In genomic region chr1:204493882-204494280, GRCh38 we compare ENCODE assay signal across 8 cellular contexts. TPM values are rescaled to one million over a fixed set of nuclear protein-coding genes. Genes with fewer than 3 reads are reported as not detected.
DNase-seq lines count a peak whose midpoint lies in the region; ATAC-seq and TF ChIP-seq lines count a peak whose summit lies in the region.

No MANE protein-coding gene starts in this region.

- peaks cover 5% of the 10 kb centered on the region; the same call in 1 of the 2 replicates for H4K20me1 ChIP-seq in DOHH2 (ENCODE audit: control insufficient read depth, insufficient read depth, low read depth, low read length)
- no peaks in the 10 kb centered on the region; the same call in 1 of the 2 replicates for H4K20me1 ChIP-seq in IMR-90 (ENCODE audit: insufficient read depth, low read length)

- peaks cover 0 to 3% of the 10 kb centered on the region in 2 experiments; a peak in 2 of 4 replicates for H3K79me1 ChIP-seq in IMR-90 (ENCODE audit: low read depth in 1 of 2, low read length in 2 of 2)

- no TSS peak for BruUV-seq in IMR-90 (replicated peaks; lab: Mats Ljungman, UMichigan)

- H2AK9ac ChIP-seq in IMR-90 (replicated peaks; ENCODE audit: low read depth, low read length, poor library complexity) = peak overlapping the region; percentile 80

- no peak for TF ChIP-seq POLR2A in IMR-90 (IDR thresholded peaks at IDR 0.05; ENCODE audit: low read depth, low read length)

- H4K5ac ChIP-seq in IMR-90 (ENCODE audit: low read depth, low read length) = no peak overlapping the region; the same call in 1 of the 2 replicates

- H3K9me3 ChIP-seq in DOHH2 (ENCODE audit: control insufficient read depth, insufficient read depth, low read length) (no peaks in the 10 kb centered on the region), IMR-90 (ENCODE audit: control insufficient read depth, insufficient read depth, low read length) (no peaks in the 10 kb centered on the region), RWPE2 (ENCODE audit: severe bottlenecking) (no peaks in the 10 kb centered on the region), ascending aorta (no peaks in the 10 kb centered on the region)

- peak overlapping the region; percentile 100 for H3K4me2 ChIP-seq in DOHH2 (ENCODE audit: low read length)
- H3K4me2 ChIP-seq in IMR-90 (ENCODE audit: low read depth, low read length) = peak overlapping the region; percentile 68

- no peak for TF ChIP-seq RAD21 in IMR-90 (IDR thresholded peaks at IDR 0.05; ENCODE audit: low read length)

- no peak overlapping the region for H3K56ac ChIP-seq in IMR-90 (ENCODE audit: extremely low read depth, insufficient read depth, low read length)

- H3K4me3 ChIP-seq in DOHH2 (ENCODE audit: low read length) = peak overlapping the region; percentile 94
- H3K4me3 ChIP-seq in IMR-90 (ENCODE audit: insufficient read depth, low read depth, low read length) = peak overlapping the region; percentile 72
- H3K4me3 ChIP-seq in RWPE2 (ENCODE audit: severe bottlenecking) = peak overlapping the region; percentile 84
- peak overlapping the region; percentile 93 to 96 for H3K4me3 ChIP-seq in ascending aorta

- no peak overlapping the region; the same call in 1 of the 2 replicates for H3K18ac ChIP-seq in IMR-90 (ENCODE audit: low read depth, low read length)

- H3K27ac ChIP-seq in DOHH2 (ENCODE audit: low read depth, low read length) (peak overlapping the region; percentile 91), IMR-90 (ENCODE audit: insufficient read depth, low read length) (peak overlapping the region; percentile 67), RWPE2 (ENCODE audit: poor library complexity, severe bottlenecking) (peak overlapping the region; percentile 58), ascending aorta (peak overlapping the region; percentile 84 to 90)

- in situ Hi-C loops in IMR-90 (cut with MboI; ENCODE audit: low sequenced_read_pairs) = no loop called here

- peak overlapping the region in 1 of 2 experiments; percentile 54; a peak in 1 of 4 replicates for H4K8ac ChIP-seq in IMR-90 (ENCODE audit: low read depth in 2 of 2, low read length in 2 of 2)

- peak overlapping the region; percentile 51; the same call in 1 of the 2 replicates for H3K14ac ChIP-seq in IMR-90 (replicated peaks; ENCODE audit: low read depth, low read length)

- H2AK5ac ChIP-seq in IMR-90 (ENCODE audit: low read depth, low read length) = 0 out of 2 replicates have a peak overlapping the region, but pooled peaks have one; percentile 33

- intact Hi-C loops in IMR-90 (cut with micrococcal nuclease) (no loop called here), ascending aorta (cut with DNase I) (loop anchor here (1.0 to 2.0 kb wide), 3 partner anchors 28 to 63 kb away; no protein-coding TSS in a partner anchor)

- H3K4me1 ChIP-seq in DOHH2 (ENCODE audit: control insufficient read depth, low read length) (peaks cover 77% of the 10 kb centered on the region), IMR-90 (ENCODE audit: control insufficient read depth, insufficient read depth, low read length) (peaks cover 3% of the 10 kb centered on the region; the same call in 1 of the 2 replicates), RWPE2 (ENCODE audit: insufficient read depth, poor library complexity, severe bottlenecking) (peaks cover 4% of the 10 kb centered on the region), ascending aorta (peaks cover 4 to 24% of the 10 kb centered on the region in 2 donors)

- H3K9ac ChIP-seq in IMR-90 (ENCODE audit: low read depth, low read length) = peak overlapping the region; percentile 72

- CTCF ChIA-PET in IMR-90 (lab: Yijun Ruan, JAX) = interaction anchor here (0.5 to 3.8 kb wide), 7 partner anchors 9 to 313 kb away, joined by 3 to 22 read pairs (median 4); no protein-coding TSS in a partner anchor

- ATAC-seq in GM21528 (IDR thresholded peaks at IDR 0.05; ENCODE audit: low FRiP score, unreplicated experiment) = peak; percentile 30
- peak; percentile 59 for ATAC-seq in IMR-90 (ENCODE audit: low read depth)
- peak; percentile 58 for ATAC-seq in RWPE2 (ENCODE audit: low read depth)

- H3K36me3 ChIP-seq in DOHH2 (ENCODE audit: control insufficient read depth, low read length) (peaks cover 10% of the 10 kb centered on the region; the same call in 1 of the 2 replicates), IMR-90 (ENCODE audit: control insufficient read depth, insufficient read depth, low read length) (no peaks in the 10 kb centered on the region), RWPE2 (ENCODE audit: low read depth) (no peaks in the 10 kb centered on the region), ascending aorta (no peaks in the 10 kb centered on the region)

- H2BK15ac ChIP-seq in IMR-90 (ENCODE audit: low read depth, low read length) = peak overlapping the region; percentile 48; the same call in 1 of the 3 replicates

- peak overlapping the region; percentile 71; the same call in 1 of the 2 replicates for H3K23ac ChIP-seq in IMR-90 (ENCODE audit: low read depth, low read length)

- H3K4ac ChIP-seq in IMR-90 (ENCODE audit: low read depth, low read length) = peak overlapping the region; percentile 68

- no peak for TF ChIP-seq CTCF in DOHH2 (IDR thresholded peaks at IDR 0.05; ENCODE audit: low read depth, low read length, poor library complexity, severe bottlenecking)
- TF ChIP-seq CTCF in IMR-90 (conservative IDR thresholded peaks at IDR 0.05; ENCODE audit: low read depth, low read length) = no peak
- TF ChIP-seq CTCF in RWPE2 (IDR thresholded peaks at IDR 0.05; ENCODE audit: poor library complexity, severe bottlenecking) = no peak
- TF ChIP-seq CTCF in ascending aorta (IDR thresholded peaks at IDR 0.05) = no peak

- no peak overlapping the region for H2BK5ac ChIP-seq in IMR-90 (ENCODE audit: low read depth, low read length, poor library complexity, severe bottlenecking)

- H4K91ac ChIP-seq in IMR-90 (ENCODE audit: insufficient read depth, low read depth, low read length) = peak overlapping the region; percentile 80

- H3K27me3 ChIP-seq in DOHH2 (ENCODE audit: control insufficient read depth, low read length) (peaks cover 16% of the 10 kb centered on the region), IMR-90 (ENCODE audit: control insufficient read depth, insufficient read depth, low read length) (peaks cover 19% of the 10 kb centered on the region; the same call in 1 of the 2 replicates), RWPE2 (ENCODE audit: insufficient read depth, poor library complexity, severe bottlenecking) (no peaks in the 10 kb centered on the region), ascending aorta (no peaks in the 10 kb centered on the region)

- dilution Hi-C loops in IMR-90 (cut with HindIII; ENCODE audit: low sequenced_read_pairs, unreplicated experiment) = no loop called here

- peaks cover 17% of the 10 kb centered on the region for H3F3A ChIP-seq in DOHH2 (ENCODE audit: control insufficient read depth, insufficient read depth)

- DNase-seq in IMR-90 (peak; percentile 48), RWPE2 (ENCODE audit: low spot score) (no peak), ascending aorta (ENCODE audit: low spot score in 2 of 2) (no peak), hepatic stellate cell (ENCODE audit: low spot score) (peak; percentile 36), pulmonary artery endothelial cell (ENCODE audit: low read depth, low spot score) (peak; percentile 73), 8988T (no peak)

- POLR2A ChIA-PET in IMR-90 (lab: Charles Lee; ENCODE audit: unreplicated experiment) = no interaction called here

- 0% methylated on average over 4 of the region's 18 CpGs; no CpG with 5 or more reads in 1 of the 2 experiments for WGBS in IMR-90 (ENCODE audit: extremely low coverage in 2 of 2, insufficient read length in 1 of 2), 2 experiments

- peak overlapping the region; percentile 95 for H2AFZ ChIP-seq in IMR-90 (replicated peaks; ENCODE audit: low read length, poor library complexity)

- H3K9me2 ChIP-seq in DOHH2 (replicated peaks; ENCODE audit: control insufficient read depth, low read length) = no peaks in the 10 kb centered on the region

- no peak overlapping the region for H2BK20ac ChIP-seq in IMR-90 (ENCODE audit: low read depth, low read length)

- no peaks in the 10 kb centered on the region; the same call in 1 of the 2 replicates for H3K9me1 ChIP-seq in IMR-90 (ENCODE audit: insufficient read depth, low read length)

- H3K79me2 ChIP-seq in DOHH2 (ENCODE audit: control insufficient read depth, low read length) = peaks cover 30% of the 10 kb centered on the region

- no peak overlapping the region for H2BK120ac ChIP-seq in IMR-90 (ENCODE audit: low read depth, low read length)

TF ChIP-seq in IMR-90, 13 proteins besides CTCF, POLR2A, EP300 and RAD21 (continues in another document):
- TF ChIP-seq MAFK (IDR thresholded peaks at IDR 0.05; ENCODE audit: low read depth, low read length) = no peak
- no peak for TF ChIP-seq NFE2L2 (IDR thresholded peaks at IDR 0.05; ENCODE audit: low read depth, low read length)
- TF ChIP-seq MXI1 (IDR thresholded peaks at IDR 0.05; ENCODE audit: borderline replicate concordance, low read depth, low read length) = no peak
- no peak for TF ChIP-seq RCOR1 (IDR thresholded peaks at IDR 0.05; ENCODE audit: insufficient replicate concordance, low read length)
- TF ChIP-seq BHLHE40 (IDR thresholded peaks at IDR 0.05; ENCODE audit: low read depth, low read length) = no peak
- TF ChIP-seq ELK1 (IDR thresholded peaks at IDR 0.05; ENCODE audit: borderline replicate concordance, low read depth, low read length) = no peak

RNA-seq across cellular contexts. Expression of gene PIK3C2B, which starts 0.7 kb away (rescaled TPM):
- total RNA-seq in IMR-90 (2012; rRNA removed) (1.1 and 2.8 TPM in 2 replicates), ascending aorta (129 TPM), pulmonary artery endothelial cell (22.4 and 25.0 TPM in 2 replicates)
- polyA plus RNA-seq in IMR-90 (2012; rRNA removed) = 2.9 and 4.3 TPM in 2 replicates
- polyA plus RNA-seq in IMR-90 (2012; cell fraction: cytosol; rRNA removed) = 1.6 and 3.2 TPM in 2 replicates
- 5.1 and 6.9 TPM in 2 replicates for polyA plus RNA-seq in IMR-90 (2012; cell fraction: nucleus; rRNA removed; ENCODE audit: low replicate concordance)

RNA-seq across cellular contexts. Expression of gene MDM4, which starts 22.3 kb away (rescaled TPM):
- total RNA-seq in IMR-90 (2012; rRNA removed) (19.2 and 20.1 TPM in 2 replicates), ascending aorta (9.9 TPM), pulmonary artery endothelial cell (17.3 and 23.0 TPM in 2 replicates)
- polyA plus RNA-seq in IMR-90 (2012; rRNA removed) = 3.7 and 7.4 TPM in 2 replicates
- 0.76 and 1.6 TPM in 2 replicates for polyA plus RNA-seq in IMR-90 (2012; cell fraction: cytosol; rRNA removed)
- 9.4 and 42.7 TPM in 2 replicates for polyA plus RNA-seq in IMR-90 (2012; cell fraction: nucleus; rRNA removed; ENCODE audit: low replicate concordance)

Comparison
In these comparisons a context has a peak if more than half of its experiments do, and no peak if none do; other contexts are left out.
1. DNase-seq: peak in IMR-90 (single experiment), hepatic stellate cell (single experiment) and pulmonary artery endothelial cell (single experiment); none in RWPE2 (single experiment), ascending aorta (0 of 2) and 8988T (single experiment).
2. Peak in every context shown above with its lines, with median percentiles within 50 percentile points of each other: H3K27ac ChIP-seq, H3K4me3 ChIP-seq and ATAC-seq.